Comparison of ENCODE assay signal across 34 cellular contexts in genomic region chr4:33054656-33055055, GRCh38.
"Had no signal": no experiment of that assay in that cellular context is flagged by ENCODE, and none has a peak within 500 bp of the region (broad histone marks: within the 10 kb centered on the region; RNA-seq: fewer than 3 reads in every experiment).

No MANE protein-coding gene starts in this region.

- ATAC-seq: activated CD8-positive, alpha-beta T cell treated with anti-CD3 and anti-CD28 coated beads for 36 hours; activated T-cell treated with anti-CD3 and anti-CD28 coated beads, Interleukin-2, amount 50 U/mL, for 72 hours; activated T-helper 17 cell treated with anti-CD3 and anti-CD28 coated beads, Interleukin-2, amount 50 U/mL, for 72 hours; body of pancreas; K562; Right ventricle myocardium inferior; SK-N-SH treated with all-trans-retinoic acid at 6 μM for 48 hours had no signal

- H2AFZ ChIP-seq: PC-9 had no signal

- H3K27me3 ChIP-seq: body of pancreas, breast epithelium had no signal

- H3K4me1 Mint-ChIP-seq: activated B cell treated with CpG ODN at 0.5 μM for 24 hours; activated CD4-positive, alpha-beta T cell treated with anti-CD3 and anti-CD28 coated beads, Interleukin-2, amount 10 ng/mL, durations not matched to agents 24 days and 14 days; activated naive CD8-positive, alpha-beta T cell treated with anti-CD3 and anti-CD28 coated beads for 36 hours; activated T-helper 17 cell treated with anti-CD3 and anti-CD28 coated beads, Interleukin-2, amount 50 U/mL, for 72 hours had no signal

- H3K27me3 Mint-ChIP-seq: activated B cell treated with CpG ODN at 0.5 μM for 24 hours; activated CD4-positive, alpha-beta T cell treated with anti-CD3 and anti-CD28 coated beads, Interleukin-2, amount 10 ng/mL, durations not matched to agents 24 days and 14 days; activated CD8-positive, alpha-beta T cell treated with anti-CD3 and anti-CD28 coated beads for 36 hours; activated naive CD8-positive, alpha-beta T cell treated with anti-CD3 and anti-CD28 coated beads for 36 hours; activated T-helper 17 cell treated with anti-CD3 and anti-CD28 coated beads, Interleukin-2, amount 50 U/mL, for 72 hours had no signal

- DNase-seq: activated B cell treated with CpG ODN at 0.5 μM for 24 hours; activated CD4-positive, alpha-beta T cell treated with anti-CD3 and anti-CD28 coated beads for 1 hour; activated CD4-positive, alpha-beta T cell treated with anti-CD3 and anti-CD28 coated beads, Interleukin-2, amount 10 ng/mL, durations not matched to agents 24 days and 14 days; activated CD4-positive, alpha-beta T cell treated with anti-CD3 and anti-CD28 coated beads, Interleukin-2, amount 50 U/mL, for 4 hours; activated CD8-positive, alpha-beta T cell treated with anti-CD3 and anti-CD28 coated beads for 36 hours; activated effector memory CD4-positive, alpha-beta T cell treated with anti-CD3 and anti-CD28 coated beads, Interleukin-2, amount 50 U/mL, for 16 hours; activated naive CD4-positive, alpha-beta T cell; activated naive CD4-positive, alpha-beta T cell treated with anti-CD3 and anti-CD28 coated beads, Interleukin-2, amount 50 U/mL, for 16 hours; activated naive CD8-positive, alpha-beta T cell treated with anti-CD3 and anti-CD28 coated beads for 36 hours; activated T-cell treated with anti-CD3 and anti-CD28 coated beads, Interleukin-2, amount 50 U/mL, for 1 hour; activated T-cell treated with anti-CD3 and anti-CD28 coated beads, Interleukin-2, amount 50 U/mL, for 72 hours; amygdala; body of pancreas; NCI-H1105; NCI-H1436; NCI-H1694; NCI-H1930; NCI-H2081 treated with DMSO at 0.1 percent for 48 hours; NCI-H510A; NCI-H526; NCI-H748 treated with DMSO at 0.1 percent for 48 hours; NK-92 treated with Interleukin-12 subunit alpha and Interleukin-12 subunit beta, amount 100 ng/mL, for 24 hours; PC-9; SIG-M5; T-helper 1 cell; T-helper 2 cell; T-helper 9 cell had no signal

- H3K9me3 ChIP-seq: body of pancreas, breast epithelium had no signal

- H3K27ac ChIP-seq: body of pancreas, PC-9, RWPE1, VCaP had no signal

- H3K4me3 Mint-ChIP-seq: activated B cell treated with CpG ODN at 0.5 μM for 24 hours; activated CD4-positive, alpha-beta T cell treated with anti-CD3 and anti-CD28 coated beads, Interleukin-2, amount 10 ng/mL, durations not matched to agents 24 days and 14 days; activated CD8-positive, alpha-beta T cell treated with anti-CD3 and anti-CD28 coated beads for 36 hours; activated naive CD8-positive, alpha-beta T cell treated with anti-CD3 and anti-CD28 coated beads for 36 hours; activated T-cell treated with anti-CD3 and anti-CD28 coated beads, Interleukin-2, amount 50 U/mL, for 72 hours; activated T-helper 17 cell treated with anti-CD3 and anti-CD28 coated beads, Interleukin-2, amount 50 U/mL, for 72 hours had no signal

- H3K4me3 ChIP-seq: body of pancreas, breast epithelium, K562, PC-9 had no signal

- H3K4me1 ChIP-seq: body of pancreas, breast epithelium had no signal

- H3K9me3 Mint-ChIP-seq: activated B cell treated with CpG ODN at 0.5 μM for 24 hours; activated CD4-positive, alpha-beta T cell treated with anti-CD3 and anti-CD28 coated beads, Interleukin-2, amount 10 ng/mL, durations not matched to agents 24 days and 14 days had no signal

- H3K36me3 ChIP-seq: breast epithelium had no signal

- H3K27ac Mint-ChIP-seq: activated B cell treated with CpG ODN at 0.5 μM for 24 hours; activated CD4-positive, alpha-beta T cell treated with anti-CD3 and anti-CD28 coated beads, Interleukin-2, amount 10 ng/mL, durations not matched to agents 24 days and 14 days; activated CD8-positive, alpha-beta T cell treated with anti-CD3 and anti-CD28 coated beads for 36 hours; activated naive CD8-positive, alpha-beta T cell treated with anti-CD3 and anti-CD28 coated beads for 36 hours; activated T-cell treated with anti-CD3 and anti-CD28 coated beads, Interleukin-2, amount 50 U/mL, for 72 hours; activated T-helper 17 cell treated with anti-CD3 and anti-CD28 coated beads, Interleukin-2, amount 50 U/mL, for 72 hours had no signal

- H3K4me2 ChIP-seq: PC-9 had no signal

- H3K36me3 Mint-ChIP-seq: activated naive CD8-positive, alpha-beta T cell treated with anti-CD3 and anti-CD28 coated beads for 36 hours had no signal
